8 cellular contexts compared by ENCODE assay signal in genomic region chr1:115828101-115829022, GRCh38. TPM values are rescaled to one million over a fixed set of nuclear protein-coding genes. Genes with fewer than 3 reads are reported as not detected.
DNase-seq lines count a peak whose midpoint lies in the region; ATAC-seq lines count a peak whose summit lies in the region.

No MANE protein-coding gene starts in this region.

- H3K4me3 ChIP-seq in naive thymus-derived CD4-positive, alpha-beta T cell (ENCODE audit: low read length) = no peak overlapping the region

- ATAC-seq in esophagus mucosa = peak; percentile 34
- peak; percentile 57 for ATAC-seq in naive thymus-derived CD4-positive, alpha-beta T cell
- ATAC-seq in HG03442 (IDR thresholded peaks at IDR 0.05; ENCODE audit: unreplicated experiment) = no peak
- ATAC-seq in GM18498 (IDR thresholded peaks at IDR 0.05; ENCODE audit: unreplicated experiment) = no peak
- no peak for ATAC-seq in GM21723 (IDR thresholded peaks at IDR 0.05; ENCODE audit: unreplicated experiment)
- no peak for ATAC-seq in GM18870 (IDR thresholded peaks at IDR 0.05; ENCODE audit: unreplicated experiment)

- POLR2A ChIA-PET in naive thymus-derived CD4-positive, alpha-beta T cell (lab: Charles Lee) = no interaction called here

- H3K27ac Mint-ChIP-seq in naive thymus-derived CD4-positive, alpha-beta T cell = no peak overlapping the region

- peaks cover 0 to 6% of the 10 kb centered on the region in 2 donors for H3K27me3 ChIP-seq in naive thymus-derived CD4-positive, alpha-beta T cell (ENCODE audit: control insufficient read depth in 2 of 2, insufficient read depth in 2 of 2, low read length in 2 of 2)

- CTCF ChIA-PET in naive thymus-derived CD4-positive, alpha-beta T cell (lab: Charles Lee) = no interaction called here

- intact Hi-C loops in naive thymus-derived CD4-positive, alpha-beta T cell (cut with micrococcal nuclease) = no loop called here

- H3K9me3 ChIP-seq in naive thymus-derived CD4-positive, alpha-beta T cell (ENCODE audit: control insufficient read depth in 2 of 3, low read length in 3 of 3) = no peaks in the 10 kb centered on the region

- H3K36me3 Mint-ChIP-seq in naive thymus-derived CD4-positive, alpha-beta T cell = peaks cover 0 to 6% (median 0%) of the 10 kb centered on the region in 5 donors

- peak overlapping the region; percentile 59 to 82 (median 74) for H3K4me3 Mint-ChIP-seq in naive thymus-derived CD4-positive, alpha-beta T cell

- peaks cover 62 to 81% (median 75%) of the 10 kb centered on the region in 5 donors for H3K27me3 Mint-ChIP-seq in naive thymus-derived CD4-positive, alpha-beta T cell

- DNase-seq in EH (ENCODE audit: low read depth) = peak; percentile 9
- DNase-seq in RPMI7951 (ENCODE audit: low read depth) = peak; percentile 7
- peak in 5 of 9 donors; percentile 6 to 25 (median 12) for DNase-seq in naive thymus-derived CD4-positive, alpha-beta T cell

- H3K9me3 Mint-ChIP-seq in naive thymus-derived CD4-positive, alpha-beta T cell = peaks cover 0 to 2% (median 0%) of the 10 kb centered on the region in 11 donors

- H3K36me3 ChIP-seq in naive thymus-derived CD4-positive, alpha-beta T cell (ENCODE audit: control insufficient read depth in 2 of 3, insufficient read depth in 3 of 3, low read length in 3 of 3) = no peaks in the 10 kb centered on the region

- no peaks in the 10 kb centered on the region for H3K4me1 ChIP-seq in naive thymus-derived CD4-positive, alpha-beta T cell (ENCODE audit: control insufficient read depth in 2 of 2, insufficient read depth in 2 of 2, low read length in 2 of 2)

- no peak overlapping the region for H3K27ac ChIP-seq in naive thymus-derived CD4-positive, alpha-beta T cell (ENCODE audit: low read depth, low read length)

- peaks cover 0 to 6% (median 5%) of the 10 kb centered on the region in 7 donors for H3K4me1 Mint-ChIP-seq in naive thymus-derived CD4-positive, alpha-beta T cell

RNA-seq across cellular contexts. Expression of gene NHLH2, which starts 12.6 kb away (rescaled TPM):
- total RNA-seq in RPMI7951 (2014; rRNA removed; shearing (Covaris generic)) = not detected in 2 replicates
- 1.1 TPM for total RNA-seq in esophagus mucosa
- not detected for total RNA-seq in naive thymus-derived CD4-positive, alpha-beta T cell
- not detected for polyA plus RNA-seq in naive thymus-derived CD4-positive, alpha-beta T cell

RNA-seq across cellular contexts. Expression of gene CASQ2, which starts 59.8 kb away (rescaled TPM):
- total RNA-seq in RPMI7951 (2014; rRNA removed; shearing (Covaris generic)) = not detected in 2 replicates
- total RNA-seq in esophagus mucosa = 0.92 TPM
- not detected for total RNA-seq in naive thymus-derived CD4-positive, alpha-beta T cell
- not detected for polyA plus RNA-seq in naive thymus-derived CD4-positive, alpha-beta T cell

Comparison
In these comparisons a context has a peak if more than half of its experiments do, and no peak if none do; other contexts are left out.
1. ATAC-seq: peak in esophagus mucosa (single experiment) and naive thymus-derived CD4-positive, alpha-beta T cell (single experiment); none in HG03442 (single experiment), GM18498 (single experiment), GM21723 (single experiment) and GM18870 (single experiment).
2. Peak in every context shown above with its lines, with median percentiles within 50 percentile points of each other: DNase-seq.